In genomic region chr11:134486704-134487103, GRCh38 we compare ENCODE assay signal across 23 cellular contexts.
A peak's percentile ranks its signal among the peaks of the same experiment; 100 is the strongest.
DNase-seq lines count a peak whose midpoint lies in the region; ATAC-seq, FAIRE-seq and TF ChIP-seq lines count a peak whose summit lies in the region.
"Had no signal": no experiment of that assay in that cellular context is flagged by ENCODE, and none has a peak within 500 bp of the region (broad histone marks: within the 10 kb centered on the region; RNA-seq: fewer than 3 reads in every experiment).

No MANE protein-coding gene starts in this region.

- H3T11ph ChIP-seq in H9 (ENCODE audit: low read length) = no peak overlapping the region

- H3K27ac Mint-ChIP-seq in activated CD8-positive, alpha-beta memory T cell treated with anti-CD3 and anti-CD28 coated beads, Interleukin-2, amount 10 ng/mL, durations not matched to agents 7 days and 5 days = no peak overlapping the region
- H3K27ac Mint-ChIP-seq in H9 = no peak overlapping the region; a peak in 1 of 7 replicates
- no peak overlapping the region for H3K27ac Mint-ChIP-seq in nephron progenitor cell
- H3K27ac Mint-ChIP-seq: B cell; CD4-positive, CD25-positive, alpha-beta regulatory T cell; CD8-positive, alpha-beta T cell; GM23338; HFFc6 had no signal

- FAIRE-seq in GM19239 (lab: Jason Lieb, UNC) = no peak
- FAIRE-seq: A204.1, G401.6, GM12892 had no signal

- H2AFZ ChIP-seq in H9 (ENCODE audit: low read length) = no peak overlapping the region
- H2AFZ ChIP-seq: GM23338 had no signal

- no peak for ATAC-seq in activated CD8-positive, alpha-beta memory T cell treated with anti-CD3 and anti-CD28 coated beads, Interleukin-2, amount 10 ng/mL, durations not matched to agents 7 days and 5 days
- ATAC-seq in upper lobe of right lung = no peak
- no peak for ATAC-seq in psoas muscle
- ATAC-seq: CD8-positive, alpha-beta T cell; GM23338 had no signal

- no peak overlapping the region for H4K5ac ChIP-seq in H9 (ENCODE audit: insufficient read length, low read depth, low read length)

- no peak overlapping the region for H3K4me3 ChIP-seq in upper lobe of right lung
- H3K4me3 ChIP-seq in psoas muscle = no peak overlapping the region
- H3K4me3 ChIP-seq: BLaER1, GM23338, HAP-1 had no signal

- no peak overlapping the region for H3K23ac ChIP-seq in H9 (ENCODE audit: insufficient read length, low read depth, low read length)

- no peaks in the 10 kb centered on the region for H3K27me3 Mint-ChIP-seq in activated CD8-positive, alpha-beta memory T cell treated with anti-CD3 and anti-CD28 coated beads, Interleukin-2, amount 10 ng/mL, durations not matched to agents 7 days and 5 days
- peaks cover 35% of the 10 kb centered on the region for H3K27me3 Mint-ChIP-seq in H9 (ENCODE audit: low read depth)
- H3K27me3 Mint-ChIP-seq in nephron progenitor cell (ENCODE audit: low read depth, poor library complexity) = peaks cover 43% of the 10 kb centered on the region

- no peak overlapping the region for H2BK15ac ChIP-seq in H9 (ENCODE audit: low read depth, low read length)

- no peak overlapping the region for H2BK20ac ChIP-seq in H9 (ENCODE audit: low read depth, low read length, poor library complexity, severe bottlenecking)

- H3K9ac ChIP-seq in H9 (ENCODE audit: extremely low read depth, insufficient read length, low read length) = no peak overlapping the region
- H3K9ac ChIP-seq: BLaER1 had no signal

- no peaks in the 10 kb centered on the region for H3K4me1 ChIP-seq in H9 (ENCODE audit: insufficient read depth, low read length)
- H3K4me1 ChIP-seq in upper lobe of right lung = no peaks in the 10 kb centered on the region
- no peaks in the 10 kb centered on the region for H3K4me1 ChIP-seq in psoas muscle
- H3K4me1 ChIP-seq: BLaER1, Caco-2, HAP-1 had no signal

- H3K56ac ChIP-seq in H9 (ENCODE audit: insufficient read length, low read depth, low read length) = no peak overlapping the region

- no peaks in the 10 kb centered on the region for H3K4me1 Mint-ChIP-seq in activated CD8-positive, alpha-beta memory T cell treated with anti-CD3 and anti-CD28 coated beads, Interleukin-2, amount 10 ng/mL, durations not matched to agents 7 days and 5 days
- H3K4me1 Mint-ChIP-seq in H9 (no peaks in the 10 kb centered on the region), nephron progenitor cell (no peaks in the 10 kb centered on the region)
- H3K4me1 Mint-ChIP-seq: B cell; CD4-positive, CD25-positive, alpha-beta regulatory T cell; GM23338 had no signal

- no peaks in the 10 kb centered on the region for H3K79me1 ChIP-seq in H9 (ENCODE audit: insufficient read depth, low read depth, low read length, poor library complexity, severe bottlenecking)

- H3K18ac ChIP-seq in H9 (ENCODE audit: insufficient read length, low read depth, low read length) = no peak overlapping the region

- peak; percentile 40 for DNase-seq in activated CD8-positive, alpha-beta memory T cell treated with anti-CD3 and anti-CD28 coated beads, Interleukin-2, amount 50 U/mL, for 48 hours
- DNase-seq in activated CD8-positive, alpha-beta memory T cell treated with anti-CD3 and anti-CD28 coated beads, Interleukin-2, amount 10 ng/mL, durations not matched to agents 7 days and 5 days = no peak
- DNase-seq in H9 (peak; percentile 12), mesenteric fat pad (ENCODE audit: low spot score) (peak; percentile 64), upper lobe of right lung (peak; percentile 47), psoas muscle (no peak), nephron progenitor cell (no peak), GM19239 (ENCODE audit: insufficient read length, low spot score) (no peak)
- DNase-seq: CD4-positive, CD25-positive, alpha-beta regulatory T cell; DMS153; DND-41; HFFc6 had no signal

- H3K27me3 ChIP-seq in H9 (ENCODE audit: insufficient read depth, low read length) (no peaks in the 10 kb centered on the region), upper lobe of right lung (no peaks in the 10 kb centered on the region), psoas muscle (ENCODE audit: insufficient read depth in 3 of 3, low read length in 2 of 3) (peaks cover 0 to 1% (median 0%) of the 10 kb centered on the region in 3 donors)
- H3K27me3 ChIP-seq: BLaER1 had no signal

- no peak overlapping the region for H3K4ac ChIP-seq in H9 (ENCODE audit: low read depth, low read length)

- no peaks in the 10 kb centered on the region for H3K9me3 Mint-ChIP-seq in activated CD8-positive, alpha-beta memory T cell treated with anti-CD3 and anti-CD28 coated beads, Interleukin-2, amount 10 ng/mL, durations not matched to agents 7 days and 5 days (ENCODE audit: low read depth)
- no peaks in the 10 kb centered on the region; a peak in 1 of 5 replicates for H3K9me3 Mint-ChIP-seq in H9
- no peaks in the 10 kb centered on the region for H3K9me3 Mint-ChIP-seq in nephron progenitor cell
- H3K9me3 Mint-ChIP-seq: CD8-positive, alpha-beta T cell; GM23338 had no signal

- no peaks in the 10 kb centered on the region for H3K79me2 ChIP-seq in H9 (ENCODE audit: insufficient read depth, low read length)

- H3K36me3 ChIP-seq in upper lobe of right lung = no peaks in the 10 kb centered on the region
- no peaks in the 10 kb centered on the region for H3K36me3 ChIP-seq in psoas muscle (ENCODE audit: insufficient read depth in 1 of 2, low read depth in 1 of 2)
- H3K36me3 ChIP-seq: BLaER1, HAP-1 had no signal

- no CpG with 5 or more reads among the region's 6 CpGs for WGBS in H9 (ENCODE audit: extremely low coverage, insufficient read length, low lambda C conversion rate)
- 60 to 63% (median 60%) methylated on average over 6 of the region's 6 CpGs for WGBS in psoas muscle, 3 donors

- CTCF ChIA-PET in activated CD8-positive, alpha-beta memory T cell treated with anti-CD3 and anti-CD28 coated beads, Interleukin-2, amount 10 ng/mL, durations not matched to agents 7 days and 5 days (lab: Charles Lee) = no interaction called here

- H3K4me3 Mint-ChIP-seq in activated CD8-positive, alpha-beta memory T cell treated with anti-CD3 and anti-CD28 coated beads, Interleukin-2, amount 10 ng/mL, durations not matched to agents 7 days and 5 days = no peak overlapping the region
- no peak overlapping the region for H3K4me3 Mint-ChIP-seq in H9
- no peak overlapping the region for H3K4me3 Mint-ChIP-seq in nephron progenitor cell
- H3K4me3 Mint-ChIP-seq: B cell; CD4-positive, CD25-positive, alpha-beta regulatory T cell; CD8-positive, alpha-beta T cell; GM23338; HFFc6 had no signal

- no peak overlapping the region for H4K8ac ChIP-seq in H9 (replicated peaks; ENCODE audit: insufficient read length, low read depth, low read length)

- H2BK12ac ChIP-seq in H9 (ENCODE audit: insufficient read length, low read depth, low read length) = no peak overlapping the region

- no peaks in the 10 kb centered on the region for H3K36me3 Mint-ChIP-seq in activated CD8-positive, alpha-beta memory T cell treated with anti-CD3 and anti-CD28 coated beads, Interleukin-2, amount 10 ng/mL, durations not matched to agents 7 days and 5 days
- no peaks in the 10 kb centered on the region; a peak in 1 of 7 replicates for H3K36me3 Mint-ChIP-seq in H9 (ENCODE audit: insufficient read depth in 1 of 3, low read depth in 3 of 3)
- no peaks in the 10 kb centered on the region for H3K36me3 Mint-ChIP-seq in nephron progenitor cell (ENCODE audit: low read depth)
- H3K36me3 Mint-ChIP-seq: CD4-positive, CD25-positive, alpha-beta regulatory T cell; CD8-positive, alpha-beta T cell had no signal

- no peak overlapping the region for H3K27ac ChIP-seq in H9 (ENCODE audit: insufficient read length, low read depth, low read length)
- no peak overlapping the region for H3K27ac ChIP-seq in upper lobe of right lung
- H3K27ac ChIP-seq in psoas muscle = no peak overlapping the region
- H3K27ac ChIP-seq: 22Rv1, BLaER1, C4-2B had no signal

- H2BK120ac ChIP-seq in H9 (ENCODE audit: low read depth, low read length, poor library complexity, severe bottlenecking) = no peak overlapping the region

- intact Hi-C loops in upper lobe of right lung (cut with DNase I) (no loop called here), psoas muscle (cut with DNase I) (no loop called here)

- H2AK5ac ChIP-seq in H9 (ENCODE audit: insufficient read length, low read length) = no peak overlapping the region

- TF ChIP-seq CTCF in H9 (conservative IDR thresholded peaks at IDR 0.05) (no peak), upper lobe of right lung (IDR thresholded peaks at IDR 0.05) (no peak), psoas muscle (IDR thresholded peaks at IDR 0.05) (no peak), nephron progenitor cell (IDR thresholded peaks at IDR 0.05) (no peak)

- no peaks in the 10 kb centered on the region for H3K23me2 ChIP-seq in H9 (ENCODE audit: insufficient read length, low read depth, low read length, poor library complexity, severe bottlenecking)

- H3K4me2 ChIP-seq in H9 (ENCODE audit: insufficient read depth, insufficient read length, low read length) = no peak overlapping the region
- H3K4me2 ChIP-seq: BLaER1, GM23338 had no signal

- H4K91ac ChIP-seq in H9 (ENCODE audit: insufficient read length, low read depth, low read length) = no peak overlapping the region

- H3K9me3 ChIP-seq in H9 (ENCODE audit: control insufficient read depth, low read depth, low read length) = no peaks in the 10 kb centered on the region
- H3K9me3 ChIP-seq in upper lobe of right lung = no peaks in the 10 kb centered on the region
- H3K9me3 ChIP-seq in psoas muscle = no peaks in the 10 kb centered on the region
- H3K9me3 ChIP-seq: BLaER1, HAP-1 had no signal

- H3K14ac ChIP-seq in H9 (ENCODE audit: insufficient read depth, low read length) = no peak overlapping the region

- H4K20me1 ChIP-seq in H9 (ENCODE audit: control insufficient read depth, insufficient read depth, insufficient read length) = no peaks in the 10 kb centered on the region
- H4K20me1 ChIP-seq: BLaER1 had no signal

- H2BK5ac ChIP-seq in H9 (ENCODE audit: insufficient read length, low read length) = no peak overlapping the region

Comparison
In these comparisons a context has a peak if more than half of its experiments do, and no peak if none do; other contexts are left out.
1. DNase-seq: peak in activated CD8-positive, alpha-beta memory T cell treated with anti-CD3 and anti-CD28 coated beads, Interleukin-2, amount 50 U/mL, for 48 hours (single experiment), H9 (single experiment), mesenteric fat pad (single experiment) and upper lobe of right lung (single experiment); none in activated CD8-positive, alpha-beta memory T cell treated with anti-CD3 and anti-CD28 coated beads, Interleukin-2, amount 10 ng/mL, durations not matched to agents 7 days and 5 days (single experiment), psoas muscle (0 of 2), nephron progenitor cell (single experiment) and GM19239 (single experiment).